In genomic region chr10:13349776-13350274, GRCh38 we compare ENCODE assay signal across 8 cellular contexts. TPM values are rescaled to one million over a fixed set of nuclear protein-coding genes. Genes with fewer than 3 reads are reported as not detected.
DNase-seq lines count a peak whose midpoint lies in the region; ATAC-seq, FAIRE-seq and TF ChIP-seq lines count a peak whose summit lies in the region.

No MANE protein-coding gene starts in this region.

- no peaks in the 10 kb centered on the region for H3K36me3 ChIP-seq in GM23248 (ENCODE audit: low read depth)
- no peaks in the 10 kb centered on the region for H3K36me3 ChIP-seq in brain microvascular endothelial cell (replicated peaks)
- no peaks in the 10 kb centered on the region for H3K36me3 ChIP-seq in smooth muscle cell (ENCODE audit: low read depth)

- DNase-seq in GM23248 (peak; percentile 77), RCC 7860 (ENCODE audit: low spot score) (peak; percentile 52), brain microvascular endothelial cell (peak; percentile 27), iPS-NIHi7 (ENCODE audit: extremely low spot score) (peak; percentile 68), smooth muscle cell (lab: John Stamatoyannopoulos, UW; ENCODE audit: unreplicated experiment) (peak; percentile 14), GM20000 (ENCODE audit: low spot score) (no peak)

- H3K9ac ChIP-seq in GM23248: peak overlapping the region; percentile 97
- H3K9ac ChIP-seq in smooth muscle cell (ENCODE audit: low read depth): no peak overlapping the region

- H3K27me3 ChIP-seq in GM23248 (replicated peaks; ENCODE audit: insufficient read depth): peaks cover 27% of the 10 kb centered on the region
- peaks cover 20% of the 10 kb centered on the region for H3K27me3 ChIP-seq in brain microvascular endothelial cell (replicated peaks)
- H3K27me3 ChIP-seq in smooth muscle cell (ENCODE audit: low read depth): peaks cover 27% of the 10 kb centered on the region

- TF ChIP-seq CTCF in brain microvascular endothelial cell (IDR thresholded peaks at IDR 0.05; ENCODE audit: low read depth, low read length, missing control alignments): no peak
- no peak for TF ChIP-seq CTCF in smooth muscle cell (IDR thresholded peaks at IDR 0.05; ENCODE audit: borderline replicate concordance, insufficient read depth, poor library complexity, severe bottlenecking)
- TF ChIP-seq CTCF in GM20000 (IDR thresholded peaks at IDR 0.05; ENCODE audit: extremely low read depth, missing control alignments): no peak

- ATAC-seq in HG03457 (IDR thresholded peaks at IDR 0.05; ENCODE audit: unreplicated experiment) (no peak), HG03460 (IDR thresholded peaks at IDR 0.05; ENCODE audit: unreplicated experiment) (no peak)

- H4K20me1 ChIP-seq in GM23248 (ENCODE audit: insufficient read depth) (no peaks in the 10 kb centered on the region), smooth muscle cell (ENCODE audit: low read depth) (no peaks in the 10 kb centered on the region)

- H3K4me1 ChIP-seq in GM23248 (ENCODE audit: insufficient read depth) (0 out of 2 replicates have a peak, but pooled peaks cover 2% of the 10 kb centered on the region), smooth muscle cell (ENCODE audit: low read depth) (peaks cover 24% of the 10 kb centered on the region)

- H3K27ac ChIP-seq in GM23248 (no peak overlapping the region), brain microvascular endothelial cell (no peak overlapping the region), smooth muscle cell (ENCODE audit: low read depth) (no peak overlapping the region)

- H3F3A ChIP-seq in GM23248 (ENCODE audit: insufficient read depth) (peaks cover 21% of the 10 kb centered on the region), smooth muscle cell (ENCODE audit: low read depth) (no peaks in the 10 kb centered on the region)

- H3K79me2 ChIP-seq in GM23248 (ENCODE audit: insufficient read depth) (peaks cover 22% of the 10 kb centered on the region), smooth muscle cell (ENCODE audit: low read depth) (peaks cover 18% of the 10 kb centered on the region)

- FAIRE-seq in RCC 7860 (lab: Jason Lieb, UNC): no peak

- H2AFZ ChIP-seq in GM23248: peak overlapping the region; percentile 91
- H2AFZ ChIP-seq in smooth muscle cell (ENCODE audit: low read depth): peak overlapping the region; percentile 48

- 1 to 2% methylated on average over 18 of the region's 18 CpGs for WGBS in GM23248 (ENCODE audit: low coverage in 1 of 2, low lambda C conversion rate in 2 of 2, missing lambda C conversion rate in 2 of 2), 2 experiments
- WGBS in smooth muscle cell (ENCODE audit: low lambda C conversion rate): 1% methylated on average over 18 of the region's 18 CpGs

- peak overlapping the region; percentile 87 for H3K4me2 ChIP-seq in GM23248 (ENCODE audit: unreplicated experiment)
- peak overlapping the region; percentile 99 for H3K4me2 ChIP-seq in smooth muscle cell

- no peaks in the 10 kb centered on the region for H3K9me2 ChIP-seq in GM23248 (ENCODE audit: insufficient read depth)

- in situ Hi-C loops in GM23248 (cut with MboI) (no loop called here), brain microvascular endothelial cell (cut with HindIII; ENCODE audit: low pct_ligation_motif_present, low sequenced_read_pairs) (no loop called here)

- H3K9me3 ChIP-seq in GM23248 (ENCODE audit: low read depth): no peaks in the 10 kb centered on the region
- H3K9me3 ChIP-seq in smooth muscle cell (replicated peaks; ENCODE audit: low read depth): no peaks in the 10 kb centered on the region

- H3K4me3 ChIP-seq in GM23248: peak overlapping the region; percentile 88
- peak overlapping the region; percentile 60 for H3K4me3 ChIP-seq in brain microvascular endothelial cell (ENCODE audit: low read depth, low read length)
- H3K4me3 ChIP-seq in smooth muscle cell: peak overlapping the region; percentile 94

RNA-seq across cellular contexts. Expression of gene SEPHS1, which starts 1.7 kb away (rescaled TPM):
- total RNA-seq in GM23248 (2014; rRNA removed; shearing (Covaris generic)): 34.0 and 35.0 TPM in 2 replicates
- polyA plus RNA-seq in GM23248 (2016; fragmentation: Nextera tagmentation; extraction: Ambion mirVana): 16.2 and 16.6 TPM in 2 replicates
- total RNA-seq in smooth muscle cell: 24.1 and 29.5 TPM in 2 replicates
- polyA plus RNA-seq in smooth muscle cell: 36.5 and 48.3 TPM in 2 replicates

RNA-seq across cellular contexts. Expression of gene PHYH, which starts 50.0 kb away (rescaled TPM):
- total RNA-seq in GM23248 (2014; rRNA removed; shearing (Covaris generic)): 13.4 and 19.1 TPM in 2 replicates
- 29.7 and 30.8 TPM in 2 replicates for polyA plus RNA-seq in GM23248 (2016; fragmentation: Nextera tagmentation; extraction: Ambion mirVana)
- total RNA-seq in smooth muscle cell: 14.4 and 17.3 TPM in 2 replicates
- 27.5 and 33.1 TPM in 2 replicates for polyA plus RNA-seq in smooth muscle cell
